ENCODE assay signal across 21 cellular contexts in genomic region chr4:48506716-48507115, GRCh38. TPM values are rescaled to one million over a fixed set of nuclear protein-coding genes. Genes with fewer than 3 reads are reported as not detected.
DNase-seq lines count a peak whose midpoint lies in the region; ATAC-seq and TF ChIP-seq lines count a peak whose summit lies in the region.
"Had no signal": no experiment of that assay in that cellular context is flagged by ENCODE, and none has a peak within 500 bp of the region (broad histone marks: within the 10 kb centered on the region; RNA-seq: fewer than 3 reads in every experiment).

No MANE protein-coding gene starts in this region.

- H3K9ac ChIP-seq in adipocyte (ENCODE audit: low read length) (no peak overlapping the region), neural cell (ENCODE audit: low read length) (no peak overlapping the region)
- H3K9ac ChIP-seq: BLaER1 had no signal

- TF ChIP-seq EP300 in neural cell (conservative IDR thresholded peaks at IDR 0.05; ENCODE audit: poor library complexity, severe bottlenecking): peak; percentile 80

- H3K27me3 ChIP-seq in adipocyte (replicated peaks; ENCODE audit: control insufficient read depth, insufficient read depth, low read length) (no peaks in the 10 kb centered on the region), neural cell (ENCODE audit: insufficient read depth, low read depth, low read length) (no peaks in the 10 kb centered on the region)
- no peaks in the 10 kb centered on the region for H3K27me3 ChIP-seq in CD8-positive, alpha-beta T cell (ENCODE audit: insufficient read depth, low read length)
- H3K27me3 ChIP-seq: BE2C, BLaER1 had no signal

- POLR2A ChIA-PET in CD8-positive, alpha-beta T cell (lab: Charles Lee): no interaction called here

- CTCF ChIA-PET in CD8-positive, alpha-beta T cell (lab: Charles Lee): no interaction called here

- no peaks in the 10 kb centered on the region for H3K4me1 ChIP-seq in adipocyte (ENCODE audit: control insufficient read depth, insufficient read depth, low read length)
- no peaks in the 10 kb centered on the region for H3K4me1 ChIP-seq in CD8-positive, alpha-beta T cell (ENCODE audit: insufficient read depth, low read length)
- H3K4me1 ChIP-seq: BLaER1 had no signal

- H3K4me2 ChIP-seq in neural cell (ENCODE audit: low read length): no peak overlapping the region
- H3K4me2 ChIP-seq: BLaER1 had no signal

- H2AFZ ChIP-seq in neural cell (ENCODE audit: low read depth, low read length): no peak overlapping the region

- H3K4me3 Mint-ChIP-seq in CD8-positive, alpha-beta T cell: no peak overlapping the region
- H3K4me3 Mint-ChIP-seq: CD14-positive monocyte; CD4-positive, alpha-beta memory T cell; CD4-positive, CD25-positive, alpha-beta regulatory T cell had no signal

- no peaks in the 10 kb centered on the region for H3K79me2 ChIP-seq in neural cell (replicated peaks; ENCODE audit: insufficient read depth, low read length)

- intact Hi-C loops in CD8-positive, alpha-beta T cell (cut with DNase I, micrococcal nuclease): no loop called here

- no peak for ATAC-seq in CD8-positive, alpha-beta T cell
- ATAC-seq in GM21390 (IDR thresholded peaks at IDR 0.05; ENCODE audit: unreplicated experiment): no peak

- TF ChIP-seq RAD21 in neural cell (conservative IDR thresholded peaks at IDR 0.05): no peak

- H3K4me3 ChIP-seq in adipocyte (ENCODE audit: low read length): no peak overlapping the region
- no peak overlapping the region for H3K4me3 ChIP-seq in neural cell (ENCODE audit: low read length)
- no peak overlapping the region for H3K4me3 ChIP-seq in CD8-positive, alpha-beta T cell (ENCODE audit: low read depth, low read length)
- H3K4me3 ChIP-seq: BLaER1 had no signal

- H3K36me3 ChIP-seq in adipocyte (ENCODE audit: control insufficient read depth, insufficient read depth, low read length, severe bottlenecking) (peaks cover 44% of the 10 kb centered on the region), neural cell (ENCODE audit: insufficient read depth, low read length) (peaks cover 20% of the 10 kb centered on the region)
- H3K36me3 ChIP-seq in CD8-positive, alpha-beta T cell (ENCODE audit: insufficient read depth, low read length): peaks cover 30% of the 10 kb centered on the region

- TF ChIP-seq CTCF in neural cell (IDR thresholded peaks at IDR 0.05; ENCODE audit: poor library complexity, severe bottlenecking): no peak
- TF ChIP-seq CTCF in CD8-positive, alpha-beta T cell (IDR thresholded peaks at IDR 0.05): no peak

- no peaks in the 10 kb centered on the region for H3K9me3 Mint-ChIP-seq in CD8-positive, alpha-beta T cell
- H3K9me3 Mint-ChIP-seq: CD14-positive monocyte; CD4-positive, alpha-beta memory T cell; CD4-positive, CD25-positive, alpha-beta regulatory T cell had no signal

- no peaks in the 10 kb centered on the region for H3K4me1 Mint-ChIP-seq in CD8-positive, alpha-beta T cell (ENCODE audit: low read depth)
- H3K4me1 Mint-ChIP-seq: CD14-positive monocyte had no signal

- no peaks in the 10 kb centered on the region for H3K27me3 Mint-ChIP-seq in CD8-positive, alpha-beta T cell (ENCODE audit: low read depth)
- H3K27me3 Mint-ChIP-seq: CD4-positive, alpha-beta memory T cell; CD4-positive, CD25-positive, alpha-beta regulatory T cell had no signal

- H3K27ac ChIP-seq in neural cell (ENCODE audit: low read length): peak overlapping the region; percentile 64
- H3K27ac ChIP-seq in CD8-positive, alpha-beta T cell (ENCODE audit: low read depth, low read length): no peak overlapping the region
- H3K27ac ChIP-seq: BLaER1 had no signal

- in situ Hi-C loops in SK-MEL-5 (cut with HindIII; ENCODE audit: low pct_unique_long_range_greater_than_20kb, low sequenced_read_pairs): no loop called here

- no peak overlapping the region for H3K27ac Mint-ChIP-seq in CD8-positive, alpha-beta T cell
- H3K27ac Mint-ChIP-seq: CD14-positive monocyte; CD4-positive, alpha-beta memory T cell; CD4-positive, CD25-positive, alpha-beta regulatory T cell had no signal

- H3K9me2 ChIP-seq in neural cell (ENCODE audit: insufficient read depth, low read length): no peaks in the 10 kb centered on the region

- no peaks in the 10 kb centered on the region for H4K20me1 ChIP-seq in neural cell (ENCODE audit: insufficient read depth)
- H4K20me1 ChIP-seq: BLaER1 had no signal

- H3K36me3 Mint-ChIP-seq in CD8-positive, alpha-beta T cell: peaks cover 64% of the 10 kb centered on the region

- H3K9me3 ChIP-seq in adipocyte (ENCODE audit: control insufficient read depth, low read length) (no peaks in the 10 kb centered on the region), neural cell (ENCODE audit: low read length) (no peaks in the 10 kb centered on the region)
- no peaks in the 10 kb centered on the region for H3K9me3 ChIP-seq in CD8-positive, alpha-beta T cell (ENCODE audit: low read length)
- H3K9me3 ChIP-seq: BE2C, BLaER1, Caco-2 had no signal

- no peaks in the 10 kb centered on the region for H3F3A ChIP-seq in neural cell (ENCODE audit: insufficient read depth, low read length, poor library complexity, severe bottlenecking)

- peak; percentile 19 for DNase-seq in SK-MEL-5 (ENCODE audit: low read depth, low spot score)
- DNase-seq in adipocyte (ENCODE audit: low read depth): peak; percentile 41
- DNase-seq in foreskin melanocyte: peak; percentile 74
- DNase-seq in NCI-H82 (lab: John Stamatoyannopoulos, UW): no peak
- DNase-seq in CD8-positive, alpha-beta T cell: no peak
- DNase-seq: 8988T; ACHN; BE2C; C1 segment of cervical spinal cord; Caco-2; Calu3; CD4-positive, alpha-beta memory T cell; CD4-positive, CD25-positive, alpha-beta regulatory T cell; DMS79 treated with DMSO at 0.1 percent for 48 hours; GF-D8 had no signal

TF ChIP-seq in neural cell, 6 proteins besides CTCF, POLR2A, EP300 and RAD21:
- TF ChIP-seq MXI1 (conservative IDR thresholded peaks at IDR 0.05; ENCODE audit: poor library complexity, severe bottlenecking) (no peak), POLR2AphosphoS5 (IDR thresholded peaks at IDR 0.05) (peak; percentile 50)

RNA-seq across cellular contexts. Expression of gene ZAR1, which starts 16.7 kb away (rescaled TPM):
- total RNA-seq in SK-MEL-5 (2014; rRNA removed; shearing (Covaris generic)): not detected in 2 replicates
- not detected in 2 replicates for polyA plus RNA-seq in SK-MEL-5 (2015; cell fraction: cytosol; rRNA removed)
- not detected in 2 replicates for polyA plus RNA-seq in SK-MEL-5 (2015; cell fraction: nucleus; rRNA removed)
- polyA plus RNA-seq in neural cell: 0.88 TPM in 1 of 2 replicates, not detected in the other
- polyA minus RNA-seq in neural cell: 1.3 and 1.7 TPM in 2 replicates
- not detected for total RNA-seq in CD8-positive, alpha-beta T cell
- total RNA-seq: A673; Caco-2; Calu3; CD4-positive, alpha-beta memory T cell; CD4-positive, CD25-positive, alpha-beta regulatory T cell had no signal
- polyA plus RNA-seq: AG04450; CD14-positive monocyte; CD4-positive, alpha-beta memory T cell; CD4-positive, CD25-positive, alpha-beta regulatory T cell had no signal

RNA-seq across cellular contexts. Expression of gene SLC10A4, which starts 23.6 kb away (rescaled TPM):
- 0.32 TPM in 1 of 2 replicates, not detected in the other for total RNA-seq in SK-MEL-5 (2014; rRNA removed; shearing (Covaris generic))
- polyA plus RNA-seq in SK-MEL-5 (2015; cell fraction: cytosol; rRNA removed): 0.08 and 0.13 TPM in 2 replicates
- polyA plus RNA-seq in SK-MEL-5 (2015; cell fraction: nucleus; rRNA removed): not detected in 2 replicates
- polyA plus RNA-seq in neural cell: 14.5 and 16.7 TPM in 2 replicates
- polyA minus RNA-seq in neural cell: 22.9 and 25.8 TPM in 2 replicates
- not detected for total RNA-seq in CD8-positive, alpha-beta T cell
- total RNA-seq: CD4-positive, CD25-positive, alpha-beta regulatory T cell had no signal
- polyA plus RNA-seq: AG04450; CD14-positive monocyte; CD4-positive, alpha-beta memory T cell; CD4-positive, CD25-positive, alpha-beta regulatory T cell had no signal

Comparison
In these comparisons a context has a peak if more than half of its experiments do, and no peak if none do; other contexts are left out.
1. DNase-seq: peak in SK-MEL-5 (single experiment), adipocyte (single experiment) and foreskin melanocyte (single experiment); none in NCI-H82 (single experiment) and CD8-positive, alpha-beta T cell (0 of 7).